ENCODE assay signal across 23 cellular contexts in the genomic region with DNA sequence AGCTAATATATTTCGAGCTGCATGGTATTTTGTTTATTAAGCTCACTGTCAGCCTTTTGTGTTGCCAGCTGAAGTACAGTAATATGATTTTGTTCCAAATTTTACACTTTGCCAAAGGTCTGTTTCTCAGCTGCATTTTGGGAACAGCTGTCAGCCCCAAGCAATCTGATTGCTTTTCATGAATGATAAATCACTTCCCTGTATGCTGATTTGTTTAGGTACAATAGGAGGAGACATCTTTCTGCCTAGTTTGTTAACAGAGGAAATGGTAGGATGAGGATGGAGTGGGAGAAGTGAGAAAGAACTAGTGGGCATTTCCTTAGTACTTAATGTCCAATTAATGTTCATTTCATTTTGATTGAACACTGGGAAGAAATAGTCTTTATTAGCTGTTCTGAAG.
"Had no signal": no experiment of that assay in that cellular context is flagged by ENCODE, and none has a peak within 500 bp of the region (broad histone marks: within the 10 kb centered on the region; RNA-seq: fewer than 3 reads in every experiment).

No MANE protein-coding gene starts in this region.

- H3K4me3 ChIP-seq: cardiac muscle cell, SJSA1 had no signal

- DNase-seq: activated CD4-positive, alpha-beta T cell treated with anti-CD3 and anti-CD28 coated beads for 4 hours; activated CD4-positive, alpha-beta T cell treated with anti-CD3 and anti-CD28 coated beads, Interleukin-2, amount 50 U/mL, for 4 hours; activated CD8-positive, alpha-beta memory T cell treated with anti-CD3 and anti-CD28 coated beads, Interleukin-2, amount 50 U/mL, for 48 hours; activated CD8-positive, alpha-beta T cell treated with anti-CD3 and anti-CD28 coated beads, Interleukin-2, amount 10 ng/mL, durations not matched to agents 7 days and 5 days; activated effector memory CD4-positive, alpha-beta T cell treated with anti-CD3 and anti-CD28 coated beads, Interleukin-2, amount 50 U/mL, for 16 hours; activated naive CD4-positive, alpha-beta T cell treated with Interleukin-2 at 50 U/mL for 16 hours; activated naive CD8-positive, alpha-beta T cell treated with anti-CD3 and anti-CD28 coated beads, Interleukin-2, amount 50 U/mL, for 24 hours; activated T-cell treated with anti-CD3 and anti-CD28 coated beads, Interleukin-2, amount 50 U/mL, for 1 hour; brain microvascular endothelial cell; KG1; NCI-H1092; NCI-H2081; NCI-H226; NCI-H510A treated with DMSO at 0.1 percent for 48 hours; NCI-H69; PC-3; SHP77 had no signal

- H3K36me3 ChIP-seq: brain microvascular endothelial cell, cardiac muscle cell, SJSA1 had no signal

- H3K4me3 Mint-ChIP-seq: activated CD8-positive, alpha-beta T cell treated with anti-CD3 and anti-CD28 coated beads, Interleukin-2, amount 10 ng/mL, durations not matched to agents 7 days and 5 days; activated naive CD8-positive, alpha-beta T cell treated with anti-CD3 and anti-CD28 coated beads, Interleukin-2, amount 50 U/mL, for 24 hours; activated T-helper 1 cell treated with anti-CD3 and anti-CD28 coated beads, Interleukin-12 subunit alpha, Interleukin-12 subunit beta, Interleukin-2, Interleukin-4 antibody, amounts not matched to agents 30 ng/mL and 10 ng/mL and 1 ng/mL, durations not matched to agents 14 hours and 24 hours and 36 hours; T-helper 1 cell treated with Interleukin-12 subunit alpha and Interleukin-12 subunit beta and Interleukin-4 antibody, amounts not matched to agents 30 μg/mL and 1 μg/mL, for 36 hours had no signal

- H3K36me3 Mint-ChIP-seq: activated naive CD4-positive, alpha-beta T cell treated with anti-CD3 and anti-CD28 coated beads, Interleukin-2, amount 50 U/mL, for 72 hours had no signal

- H3K27ac Mint-ChIP-seq: activated CD8-positive, alpha-beta T cell treated with anti-CD3 and anti-CD28 coated beads, Interleukin-2, amount 10 ng/mL, durations not matched to agents 7 days and 5 days; activated naive CD4-positive, alpha-beta T cell treated with anti-CD3 and anti-CD28 coated beads, Interleukin-2, amount 50 U/mL, for 72 hours; activated naive CD8-positive, alpha-beta T cell treated with anti-CD3 and anti-CD28 coated beads, Interleukin-2, amount 50 U/mL, for 24 hours; activated T-helper 1 cell treated with anti-CD3 and anti-CD28 coated beads, Interleukin-12 subunit alpha, Interleukin-12 subunit beta, Interleukin-2, Interleukin-4 antibody, amounts not matched to agents 30 ng/mL and 10 ng/mL and 1 ng/mL, durations not matched to agents 14 hours and 24 hours and 36 hours; T-helper 1 cell treated with Interleukin-12 subunit alpha and Interleukin-12 subunit beta and Interleukin-4 antibody, amounts not matched to agents 30 μg/mL and 1 μg/mL, for 36 hours had no signal

- H3K27ac ChIP-seq: brain microvascular endothelial cell, cardiac muscle cell, SJSA1 had no signal

- H3K9me3 Mint-ChIP-seq: activated naive CD4-positive, alpha-beta T cell treated with anti-CD3 and anti-CD28 coated beads, Interleukin-2, amount 50 U/mL, for 72 hours; activated naive CD8-positive, alpha-beta T cell treated with anti-CD3 and anti-CD28 coated beads, Interleukin-2, amount 50 U/mL, for 24 hours; activated T-helper 1 cell treated with anti-CD3 and anti-CD28 coated beads, Interleukin-12 subunit alpha, Interleukin-12 subunit beta, Interleukin-2, Interleukin-4 antibody, amounts not matched to agents 30 ng/mL and 10 ng/mL and 1 ng/mL, durations not matched to agents 14 hours and 24 hours and 36 hours; T-helper 1 cell treated with Interleukin-12 subunit alpha and Interleukin-12 subunit beta and Interleukin-4 antibody, amounts not matched to agents 30 μg/mL and 1 μg/mL, for 36 hours had no signal

- ATAC-seq: activated CD4-positive, CD25-positive, alpha-beta regulatory T cell treated with anti-CD3 and anti-CD28 coated beads, Interleukin-2, amount 50 U/mL, for 24 hours; activated CD8-positive, alpha-beta T cell treated with anti-CD3 and anti-CD28 coated beads, Interleukin-2, amount 10 ng/mL, durations not matched to agents 7 days and 5 days; activated naive CD4-positive, alpha-beta T cell treated with anti-CD3 and anti-CD28 coated beads, Interleukin-2, amount 50 U/mL, for 72 hours; activated naive CD8-positive, alpha-beta T cell treated with anti-CD3 and anti-CD28 coated beads, Interleukin-2, amount 50 U/mL, for 24 hours; PC-3 had no signal

- H3K27me3 ChIP-seq: brain microvascular endothelial cell had no signal

- H3K9me3 ChIP-seq: SJSA1 had no signal
